ENCODE assay signal across 1 cellular context in genomic region chr12:49664167-49664566, GRCh38.
TF ChIP-seq lines count a peak whose summit lies in the region.

No MANE protein-coding gene starts in this region.

TF ChIP-seq in endothelial cell of umbilical vein, 7 proteins besides CTCF, POLR2A, EP300 and RAD21:
- no peak for TF ChIP-seq POLR2AphosphoS5 (IDR thresholded peaks at IDR 0.05; ENCODE audit: insufficient read depth, low read depth, low read length)
- TF ChIP-seq EZH2 (IDR thresholded peaks at IDR 0.05; ENCODE audit: borderline replicate concordance, low read depth, low read length, severe bottlenecking): no peak
- TF ChIP-seq GATA2 (IDR thresholded peaks at IDR 0.05; ENCODE audit: insufficient read depth, insufficient read length, low read depth, low read length): no peak
- no peak for TF ChIP-seq MAX (IDR thresholded peaks at IDR 0.05; ENCODE audit: insufficient read depth, insufficient read length)
- no peak for TF ChIP-seq FOS (IDR thresholded peaks at IDR 0.05; ENCODE audit: borderline replicate concordance, insufficient read depth, low read length)
- no peak for TF ChIP-seq MYC (IDR thresholded peaks at IDR 0.05; ENCODE audit: low read depth, low read length)
- no peak for TF ChIP-seq JUN (IDR thresholded peaks at IDR 0.05; ENCODE audit: borderline replicate concordance, insufficient read depth, insufficient read length, low read depth)
